27 cellular contexts compared by ENCODE assay signal in genomic region chr17:3485481-3486068, GRCh38. TPM values are rescaled to one million over a fixed set of nuclear protein-coding genes. Genes with fewer than 3 reads are reported as not detected.
"Had no signal": no experiment of that assay in that cellular context is flagged by ENCODE, and none has a peak within 500 bp of the region (broad histone marks: within the 10 kb centered on the region; RNA-seq: fewer than 3 reads in every experiment).

No MANE protein-coding gene starts in this region.

- H3K4me3 Mint-ChIP-seq: activated CD4-positive, alpha-beta memory T cell treated with anti-CD3 and anti-CD28 coated beads, Interleukin-2, amount 10 ng/mL, durations not matched to agents 7 days and 5 days; activated CD4-positive, alpha-beta T cell treated with anti-CD3 and anti-CD28 coated beads for 36 hours; activated naive CD4-positive, alpha-beta T cell treated with anti-CD3 and anti-CD28 coated beads for 36 hours; activated naive CD8-positive, alpha-beta T cell; activated T-helper 17 cell treated with anti-CD3 and anti-CD28 coated beads, Interleukin-2, amount 50 U/mL, for 72 hours had no signal

- H3K9me3 Mint-ChIP-seq: activated CD4-positive, alpha-beta memory T cell treated with anti-CD3 and anti-CD28 coated beads, Interleukin-2, amount 10 ng/mL, durations not matched to agents 7 days and 5 days; activated naive CD4-positive, alpha-beta T cell treated with anti-CD3 and anti-CD28 coated beads for 36 hours; activated T-helper 17 cell treated with anti-CD3 and anti-CD28 coated beads, Interleukin-2, amount 50 U/mL, for 72 hours had no signal

- H3K9me3 ChIP-seq: SJCRH30, SK-N-SH had no signal

- ATAC-seq: activated CD4-positive, alpha-beta T cell treated with anti-CD3 and anti-CD28 coated beads for 36 hours; activated T-helper 17 cell treated with anti-CD3 and anti-CD28 coated beads, Interleukin-2, amount 50 U/mL, for 72 hours had no signal

- H3K27me3 ChIP-seq: brain microvascular endothelial cell, cardiac muscle cell, SJCRH30 had no signal

- H3K36me3 Mint-ChIP-seq: activated naive CD8-positive, alpha-beta T cell had no signal

- H3K4me2 ChIP-seq: SK-N-SH had no signal

- H3K4me3 ChIP-seq: cardiac muscle cell, SJCRH30 had no signal

- H3K36me3 ChIP-seq: brain microvascular endothelial cell, cardiac muscle cell, SJCRH30 had no signal

- DNase-seq: activated CD4-positive, alpha-beta memory T cell treated with anti-CD3 and anti-CD28 coated beads, Interleukin-2, amount 10 ng/mL, durations not matched to agents 7 days and 5 days; activated CD4-positive, alpha-beta T cell treated with anti-CD3 and anti-CD28 coated beads for 36 hours; activated CD4-positive, alpha-beta T cell treated with anti-CD3 and anti-CD28 coated beads, Interleukin-2, amount 50 U/mL, for 1 hour; activated gamma-delta T cell; activated naive CD4-positive, alpha-beta T cell treated with anti-CD3 and anti-CD28 coated beads for 36 hours; activated T-cell treated with anti-CD3 and anti-CD28 coated beads for 4 hours; activated T-cell treated with anti-CD3 and anti-CD28 coated beads, Interleukin-2, amount 50 U/mL, for 48 hours; amygdala; brain microvascular endothelial cell; Kasumi-1; NCI-H1048; NCI-H2029 treated with DMSO at 0.1 percent for 48 hours; NCI-H524; NCI-H748 treated with DMSO at 0.1 percent for 48 hours; Right ventricle myocardium superior; SJCRH30; SK-N-SH; T-helper 1 cell had no signal

- FAIRE-seq: astrocyte had no signal

- H3K27ac Mint-ChIP-seq: activated CD4-positive, alpha-beta memory T cell treated with anti-CD3 and anti-CD28 coated beads, Interleukin-2, amount 10 ng/mL, durations not matched to agents 7 days and 5 days; activated CD4-positive, alpha-beta T cell treated with anti-CD3 and anti-CD28 coated beads for 36 hours; activated naive CD4-positive, alpha-beta T cell treated with anti-CD3 and anti-CD28 coated beads for 36 hours; activated naive CD8-positive, alpha-beta T cell; activated T-helper 17 cell treated with anti-CD3 and anti-CD28 coated beads, Interleukin-2, amount 50 U/mL, for 72 hours had no signal

- H3K4me1 ChIP-seq: SJCRH30 had no signal

- H3K9ac ChIP-seq: SK-N-SH had no signal

- H3K4me1 Mint-ChIP-seq: activated CD4-positive, alpha-beta memory T cell treated with anti-CD3 and anti-CD28 coated beads, Interleukin-2, amount 10 ng/mL, durations not matched to agents 7 days and 5 days; activated CD4-positive, alpha-beta T cell treated with anti-CD3 and anti-CD28 coated beads for 36 hours; activated T-helper 17 cell treated with anti-CD3 and anti-CD28 coated beads, Interleukin-2, amount 50 U/mL, for 72 hours had no signal

- H3K27ac ChIP-seq: brain microvascular endothelial cell, cardiac muscle cell, RWPE1, SJCRH30, VCaP had no signal

RNA-seq across cellular contexts. Expression of gene ASPA, which starts 9.8 kb away (rescaled TPM):
- total RNA-seq: activated CD4-positive, alpha-beta memory T cell treated with anti-CD3 and anti-CD28 coated beads, Interleukin-2, amount 10 ng/mL, durations not matched to agents 7 days and 5 days; activated CD4-positive, alpha-beta T cell treated with anti-CD3 and anti-CD28 coated beads for 36 hours; activated CD8-positive, alpha-beta memory T cell treated with anti-CD3 and anti-CD28 coated beads for 36 hours; astrocyte; cardiac muscle cell; OCI-LY7; T-helper 2 cell treated with Interferon-gamma antibody and Interleukin-4, amounts not matched to agents 100 ng/mL and 5 ng/mL, for 36 hours had no signal
- polyA plus RNA-seq: cardiac muscle cell, SK-N-SH had no signal

RNA-seq across cellular contexts. Expression of gene SPATA22, which starts 14.0 kb away (rescaled TPM):
- total RNA-seq: activated CD4-positive, alpha-beta memory T cell treated with anti-CD3 and anti-CD28 coated beads, Interleukin-2, amount 10 ng/mL, durations not matched to agents 7 days and 5 days; activated naive CD4-positive, alpha-beta T cell treated with anti-CD3 and anti-CD28 coated beads for 36 hours; activated T-helper 17 cell treated with anti-CD3 and anti-CD28 coated beads, Interleukin-2, amount 50 U/mL, for 72 hours; astrocyte; cardiac muscle cell; OCI-LY7; T-helper 2 cell treated with Interferon-gamma antibody and Interleukin-4, amounts not matched to agents 100 ng/mL and 5 ng/mL, for 36 hours had no signal
- polyA plus RNA-seq: cardiac muscle cell, SK-N-SH had no signal

RNA-seq across cellular contexts. Expression of gene OR1E2, which starts 51.9 kb away (rescaled TPM):
- total RNA-seq: activated CD4-positive, alpha-beta memory T cell treated with anti-CD3 and anti-CD28 coated beads, Interleukin-2, amount 10 ng/mL, durations not matched to agents 7 days and 5 days; activated CD4-positive, alpha-beta T cell treated with anti-CD3 and anti-CD28 coated beads for 36 hours; activated CD8-positive, alpha-beta memory T cell treated with anti-CD3 and anti-CD28 coated beads for 36 hours; activated naive CD4-positive, alpha-beta T cell treated with anti-CD3 and anti-CD28 coated beads for 36 hours; activated T-helper 17 cell treated with anti-CD3 and anti-CD28 coated beads, Interleukin-2, amount 50 U/mL, for 72 hours; astrocyte; cardiac muscle cell; OCI-LY7; Right ventricle myocardium superior; T-helper 2 cell treated with Interferon-gamma antibody and Interleukin-4, amounts not matched to agents 100 ng/mL and 5 ng/mL, for 36 hours had no signal
- polyA plus RNA-seq: cardiac muscle cell, SK-N-SH had no signal
